In the genomic region with DNA sequence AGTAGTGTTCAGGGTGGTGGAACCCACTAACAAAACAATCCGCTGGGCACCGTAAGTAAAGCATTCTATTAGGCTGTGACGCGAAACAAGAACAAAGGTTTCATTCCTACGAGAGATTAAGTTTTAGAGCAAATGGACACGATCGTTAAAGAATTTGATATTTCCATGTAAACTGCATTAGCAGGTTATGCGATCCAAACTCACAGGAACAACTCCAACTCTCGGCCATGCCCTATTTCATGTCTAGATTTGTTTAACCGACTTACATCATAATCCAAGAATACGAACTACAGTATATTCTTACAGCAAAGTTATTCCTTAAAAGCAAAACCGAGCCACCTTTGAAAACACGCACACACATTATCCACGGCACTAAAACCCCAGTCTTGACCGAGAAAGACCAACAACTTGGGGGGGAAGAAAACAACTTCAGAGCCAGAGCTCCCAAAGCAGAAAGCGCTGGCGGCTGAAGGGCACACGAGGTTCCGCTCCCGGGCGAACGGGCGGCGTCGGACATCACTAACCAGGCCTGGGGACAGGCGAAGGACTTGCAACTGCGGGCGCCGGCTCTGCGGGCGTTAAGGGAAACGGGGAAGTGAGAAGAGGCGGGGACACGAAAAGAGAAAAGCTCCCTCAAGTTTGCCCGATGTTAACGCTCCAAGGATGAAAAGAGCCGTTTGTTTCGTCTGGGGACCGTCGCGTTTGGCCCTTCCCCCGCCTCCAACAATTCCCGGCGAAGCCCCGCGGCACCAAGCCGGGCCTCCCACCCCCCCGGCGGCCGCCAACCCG, we compare ENCODE assay signal across 8 cellular contexts. TPM values are rescaled to one million over a fixed set of nuclear protein-coding genes. Genes with fewer than 3 reads are reported as not detected.
DNase-seq lines count a peak whose midpoint lies in the region; ATAC-seq and TF ChIP-seq lines count a peak whose summit lies in the region.

No MANE protein-coding gene starts in this region.

- peak overlapping the region; percentile 68 for H3K4me3 ChIP-seq in AG09309 (ENCODE audit: control insufficient read depth, low read depth, low read length)

- intact Hi-C loops in Right ventricle myocardium inferior (cut with DNase I) = no loop called here

- no peak for DNase-seq in AG09309 (ENCODE audit: low read depth)
- DNase-seq in GM13976 (ENCODE audit: low spot score) = peak; percentile 58
- DNase-seq in NCI-H524 treated with DMSO at 0.1 percent for 48 hours (lab: John Stamatoyannopoulos, UW) = peak; percentile 25
- DNase-seq in activated T-helper 9 cell treated with anti-CD3 and anti-CD28 coated beads, Interleukin-2, amount 50 U/mL, for 16 hours (ENCODE audit: low read depth) = peak; percentile 3
- DNase-seq in Right ventricle myocardium inferior (ENCODE audit: missing footprints) = peak; percentile 86
- DNase-seq in nucleus accumbens (lab: John Stamatoyannopoulos, UW) = peak in 40 of 56 donors; percentile 11 to 75 (median 53)
- DNase-seq in cortex of kidney (lab: John Stamatoyannopoulos, UW) = no peak

- TF ChIP-seq CTCF in AG09309 (IDR thresholded peaks at IDR 0.05; ENCODE audit: control insufficient read depth, insufficient read depth, low read depth, low read length, missing control alignments) (no peak), GM13976 (IDR thresholded peaks at IDR 0.05; ENCODE audit: borderline replicate concordance, control extremely low read depth, extremely low read depth, insufficient read depth, missing control alignments) (no peak)

- ATAC-seq in HG03064 (IDR thresholded peaks at IDR 0.05; ENCODE audit: low read depth, unreplicated experiment) (peak; percentile 14), Right ventricle myocardium inferior (no peak)

- in situ Hi-C loops in GM13976 (cut with MboI; ENCODE audit: low sequenced_read_pairs, unreplicated experiment) = loop anchor here (25.0 kb wide), 2 partner anchors 284 to 459 kb away; no protein-coding TSS in a partner anchor

RNA-seq across cellular contexts. Expression of a gene that starts 0.7 kb away (rescaled TPM):
- total RNA-seq in Right ventricle myocardium inferior = 21.4 TPM

Comparison
In these comparisons a context has a peak if more than half of its experiments do, and no peak if none do; other contexts are left out.
1. DNase-seq: peak in GM13976 (single experiment), NCI-H524 treated with DMSO at 0.1 percent for 48 hours (single experiment), activated T-helper 9 cell treated with anti-CD3 and anti-CD28 coated beads, Interleukin-2, amount 50 U/mL, for 16 hours (single experiment), Right ventricle myocardium inferior (single experiment) and nucleus accumbens (40 of 56); none in AG09309 (single experiment) and cortex of kidney (single experiment).